Comparison of ENCODE assay signal across 24 cellular contexts in genomic region chr18:70698574-70698973, GRCh38.
DNase-seq lines count a peak whose midpoint lies in the region; FAIRE-seq and TF ChIP-seq lines count a peak whose summit lies in the region.
"Had no signal": no experiment of that assay in that cellular context is flagged by ENCODE, and none has a peak within 500 bp of the region (broad histone marks: within the 10 kb centered on the region; RNA-seq: fewer than 3 reads in every experiment).

No MANE protein-coding gene starts in this region.

- POLR2A ChIA-PET in A673 (lab: Charles Lee; ENCODE audit: low non-redundant PET): no interaction called here

- H3K27ac ChIP-seq in A673 (ENCODE audit: low read depth, low read length, poor library complexity, severe bottlenecking): peak overlapping the region; percentile 22
- no peak overlapping the region for H3K27ac ChIP-seq in ascending aorta
- H3K27ac ChIP-seq: BLaER1 treated with 17β-estradiol and CSF1 and Interleukin-3, amounts not matched to agents 10 nM and 100 nM; C4-2B had no signal

- H3K4me1 ChIP-seq in A673 (ENCODE audit: insufficient read depth, low read length, poor library complexity, severe bottlenecking) (peaks cover 32% of the 10 kb centered on the region), ascending aorta (no peaks in the 10 kb centered on the region)
- H3K4me1 ChIP-seq: BLaER1 treated with 17β-estradiol and CSF1 and Interleukin-3, amounts not matched to agents 10 nM and 100 nM; Caco-2 had no signal

- no peak overlapping the region for H3K4me3 ChIP-seq in A673 (ENCODE audit: low read depth, low read length, poor library complexity, severe bottlenecking)
- no peak overlapping the region for H3K4me3 ChIP-seq in ascending aorta
- H3K4me3 ChIP-seq: BLaER1 treated with 17β-estradiol and CSF1 and Interleukin-3, amounts not matched to agents 10 nM and 100 nM had no signal

- peak; percentile 93 for FAIRE-seq in D721Med (lab: Jason Lieb, UNC)
- FAIRE-seq: A204.1, GM12891, GM19239 had no signal

- CTCF ChIA-PET in A673 (lab: Charles Lee): no interaction called here

- DNase-seq in A673 (ENCODE audit: low spot score) (no peak), D721Med (ENCODE audit: insufficient read length, low spot score) (no peak), NCI-H69 (lab: John Stamatoyannopoulos, UW) (peak; percentile 32), putamen (ENCODE audit: low spot score) (no peak), ascending aorta (ENCODE audit: low spot score in 2 of 2) (no peak), head of caudate nucleus (no peak)
- DNase-seq: 8988T; AML-193; Caco-2; Calu3; CD4-positive, alpha-beta T cell; CD8-positive, alpha-beta T cell; DMS 273 treated with DMSO at 0.1 percent for 48 hours; DMS153; DMS53; DMS79; DND-41; EL; GDM1 had no signal

- H3K27me3 ChIP-seq in A673 (replicated peaks; ENCODE audit: insufficient read depth, low read depth, low read length, poor library complexity): no peaks in the 10 kb centered on the region
- no peaks in the 10 kb centered on the region for H3K27me3 ChIP-seq in ascending aorta
- H3K27me3 ChIP-seq: BLaER1 treated with 17β-estradiol and CSF1 and Interleukin-3, amounts not matched to agents 10 nM and 100 nM had no signal

- BruUV-seq in A673 (replicated peaks; lab: Mats Ljungman, UMichigan): no TSS peak

- H3K36me3 ChIP-seq in A673 (ENCODE audit: insufficient read depth, low read length, poor library complexity, severe bottlenecking) (no peaks in the 10 kb centered on the region), ascending aorta (no peaks in the 10 kb centered on the region)
- H3K36me3 ChIP-seq: BLaER1 treated with 17β-estradiol and CSF1 and Interleukin-3, amounts not matched to agents 10 nM and 100 nM had no signal

- TF ChIP-seq CTCF in A673 (conservative IDR thresholded peaks at IDR 0.05; ENCODE audit: low read depth, low read length) (no peak), D721Med (IDR thresholded peaks at IDR 0.05; ENCODE audit: insufficient read depth, missing control alignments) (no peak), ascending aorta (IDR thresholded peaks at IDR 0.05) (no peak)

- H3K9me3 ChIP-seq in A673 (ENCODE audit: low read depth, low read length, poor library complexity, severe bottlenecking): no peaks in the 10 kb centered on the region
- H3K9me3 ChIP-seq in ascending aorta: no peaks in the 10 kb centered on the region
- H3K9me3 ChIP-seq: Caco-2 had no signal

- intact Hi-C loops in A673 (cut with micrococcal nuclease; ENCODE audit: unreplicated experiment): loop anchor here (10.0 kb wide), 1 partner anchor 64 kb away; no protein-coding TSS in a partner anchor
- intact Hi-C loops in ascending aorta (cut with DNase I): no loop called here
- intact Hi-C loops in head of caudate nucleus (cut with DNase I): no loop called here
